Comparison of ENCODE assay signal across 13 cellular contexts in the genomic region with DNA sequence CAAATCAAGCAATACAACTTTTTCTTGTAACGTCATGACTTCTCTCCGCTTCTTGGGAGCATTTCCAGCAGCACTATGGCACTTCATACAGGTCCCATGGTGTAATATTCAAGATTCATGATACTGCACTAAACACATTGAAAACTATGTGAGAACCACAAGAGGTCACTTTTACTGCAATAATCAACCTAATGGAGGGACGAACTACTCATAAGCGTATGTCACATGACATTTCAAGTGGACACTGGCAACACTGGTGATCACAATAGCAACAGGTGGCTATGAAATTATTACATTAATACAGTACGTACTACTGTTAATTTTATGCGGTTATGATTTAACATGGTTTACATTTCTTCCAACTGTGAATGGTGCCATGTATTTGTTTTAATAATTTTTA.
A peak's percentile ranks its signal among the peaks of the same experiment; 100 is the strongest.
DNase-seq lines count a peak whose midpoint lies in the region; ATAC-seq, FAIRE-seq and TF ChIP-seq lines count a peak whose summit lies in the region.
"Had no signal": no experiment of that assay in that cellular context is flagged by ENCODE, and none has a peak within 500 bp of the region (broad histone marks: within the 10 kb centered on the region; RNA-seq: fewer than 3 reads in every experiment).

No MANE protein-coding gene starts in this region.

- dilution Hi-C loops in endothelial cell of umbilical vein (cut with MboI; ENCODE audit: extremely low pct_ligation_motif_present, low sequenced_read_pairs) = no loop called here

- H3K9me1 ChIP-seq in endothelial cell of umbilical vein (replicated peaks; ENCODE audit: control insufficient read depth, extremely low read depth, insufficient read depth, low read length) = no peaks in the 10 kb centered on the region

- no peak overlapping the region for H2AFZ ChIP-seq in endothelial cell of umbilical vein (ENCODE audit: low read depth, low read length)

- no peaks in the 10 kb centered on the region for H3K36me3 Mint-ChIP-seq in activated CD4-positive, alpha-beta T cell treated with anti-CD3 and anti-CD28 coated beads, Interleukin-2, amount 10 ng/mL, durations not matched to agents 24 days and 14 days (ENCODE audit: low read depth)

- no peaks in the 10 kb centered on the region for H3K4me1 ChIP-seq in endothelial cell of umbilical vein (ENCODE audit: control insufficient read depth, extremely low read depth, insufficient read depth, low read length)
- H3K4me1 ChIP-seq: SJSA1, tibial nerve had no signal

- H4K20me1 ChIP-seq in endothelial cell of umbilical vein (replicated peaks; ENCODE audit: control insufficient read depth, extremely low read depth, insufficient read depth, low read length) = no peaks in the 10 kb centered on the region

- H3K36me3 ChIP-seq in endothelial cell of umbilical vein (ENCODE audit: control insufficient read depth in 2 of 2, extremely low read depth in 1 of 2, insufficient read depth in 2 of 2, low read length in 2 of 2) = no peaks in the 10 kb centered on the region
- H3K36me3 ChIP-seq: SJSA1 had no signal

- no peak overlapping the region for H3K27ac ChIP-seq in endothelial cell of umbilical vein (ENCODE audit: insufficient read depth, low read depth, low read length)
- H3K27ac ChIP-seq: SJSA1, tibial nerve had no signal

- no peaks in the 10 kb centered on the region for H3K9me3 ChIP-seq in endothelial cell of umbilical vein (replicated peaks; ENCODE audit: control insufficient read depth, insufficient read depth, low read length)
- H3K9me3 ChIP-seq: SJSA1, tibial nerve had no signal

- ATAC-seq in Right ventricle myocardium inferior (peak; percentile 76), GM21381 (IDR thresholded peaks at IDR 0.05; ENCODE audit: unreplicated experiment) (no peak)

- CTCF ChIA-PET in endothelial cell of umbilical vein (lab: Charles Lee) = interaction anchor here (1.2 kb wide), 1 partner anchor 105 kb away, joined by 4 read pairs; no protein-coding TSS in a partner anchor

- POLR2A ChIA-PET in endothelial cell of umbilical vein (lab: Charles Lee) = no interaction called here

- H3K9ac ChIP-seq in endothelial cell of umbilical vein (replicated peaks; ENCODE audit: extremely low read depth, insufficient read depth, low read length) = no peak overlapping the region

- peaks cover 5% of the 10 kb centered on the region for H3K27me3 Mint-ChIP-seq in activated CD4-positive, alpha-beta T cell treated with anti-CD3 and anti-CD28 coated beads, Interleukin-2, amount 10 ng/mL, durations not matched to agents 24 days and 14 days

- FAIRE-seq in endothelial cell of umbilical vein (lab: Jason Lieb, UNC) = no peak

- no peak overlapping the region for H3K4me3 Mint-ChIP-seq in activated CD4-positive, alpha-beta T cell treated with anti-CD3 and anti-CD28 coated beads, Interleukin-2, amount 10 ng/mL, durations not matched to agents 24 days and 14 days
- H3K4me3 Mint-ChIP-seq: neural crest cell had no signal

- no peak overlapping the region for H3K27ac Mint-ChIP-seq in activated CD4-positive, alpha-beta T cell treated with anti-CD3 and anti-CD28 coated beads, Interleukin-2, amount 10 ng/mL, durations not matched to agents 24 days and 14 days

- no peaks in the 10 kb centered on the region for H3K4me1 Mint-ChIP-seq in activated CD4-positive, alpha-beta T cell treated with anti-CD3 and anti-CD28 coated beads, Interleukin-2, amount 10 ng/mL, durations not matched to agents 24 days and 14 days
- H3K4me1 Mint-ChIP-seq: neural crest cell had no signal

- no peak for TF ChIP-seq POLR2A in endothelial cell of umbilical vein (IDR thresholded peaks at IDR 0.05; ENCODE audit: low read depth, low read length)

- no peaks in the 10 kb centered on the region for H3K27me3 ChIP-seq in endothelial cell of umbilical vein (ENCODE audit: control insufficient read depth in 2 of 2, insufficient read depth in 2 of 2, low read length in 2 of 2)
- H3K27me3 ChIP-seq: SJSA1, tibial nerve had no signal

- no peak overlapping the region for H3K4me2 ChIP-seq in endothelial cell of umbilical vein (ENCODE audit: insufficient read depth, low read length)

- DNase-seq in Right ventricle myocardium inferior (ENCODE audit: missing footprints) (no peak), cardiac septum (ENCODE audit: low spot score) (no peak), endothelial cell of umbilical vein (ENCODE audit: low read depth, low spot score) (peak; percentile 45), left kidney (ENCODE audit: low read depth, low spot score) (peak; percentile 6), NCI-H82 treated with DMSO at 0.1 percent for 48 hours (lab: John Stamatoyannopoulos, UW; ENCODE audit: unreplicated experiment) (no peak), MV-4-11 (lab: John Stamatoyannopoulos, UW) (no peak)
- DNase-seq in activated CD4-positive, alpha-beta T cell treated with anti-CD3 and anti-CD28 coated beads, Interleukin-2, amount 10 ng/mL, durations not matched to agents 24 days and 14 days = no peak
- DNase-seq: NCI-H1417 treated with DMSO at 0.1 percent for 48 hours, NCI-H774 had no signal

- TF ChIP-seq CTCF in endothelial cell of umbilical vein (IDR thresholded peaks at IDR 0.05; ENCODE audit: extremely low read depth in 1 of 2, insufficient read depth in 1 of 2, low read depth in 1 of 2, low read length in 2 of 2) = no peak

- intact Hi-C loops in Right ventricle myocardium inferior (cut with DNase I) (loop anchor here (1.0 to 5.0 kb wide), 2 partner anchors 86 to 104 kb away; partner anchors contain the start of gene RNF130), cardiac septum (cut with DNase I) (loop anchor here (10.0 kb wide), 1 partner anchor 108 kb away; no protein-coding TSS in a partner anchor), endothelial cell of umbilical vein (cut with micrococcal nuclease) (loop anchor here (1.0 to 5.0 kb wide), 2 partner anchors 86 to 104 kb away; partner anchors contain the start of gene RNF130)
- intact Hi-C loops in activated CD4-positive, alpha-beta T cell treated with anti-CD3 and anti-CD28 coated beads, Interleukin-2, amount 10 ng/mL, durations not matched to agents 24 days and 14 days (cut with micrococcal nuclease) = no loop called here

- H3K4me3 ChIP-seq in endothelial cell of umbilical vein (replicated peaks in 1 of 3; ENCODE audit: insufficient read depth in 1 of 3, low read depth in 1 of 3, low read length in 3 of 3) = no peak overlapping the region
- H3K4me3 ChIP-seq: SJSA1, tibial nerve had no signal

- no TSS peak for BruUV-seq in endothelial cell of umbilical vein (replicated peaks; lab: Mats Ljungman, UMichigan)

- no peaks in the 10 kb centered on the region for H3K79me2 ChIP-seq in endothelial cell of umbilical vein (ENCODE audit: control insufficient read depth, insufficient read depth, low read length)

- H3K9me3 Mint-ChIP-seq in activated CD4-positive, alpha-beta T cell treated with anti-CD3 and anti-CD28 coated beads, Interleukin-2, amount 10 ng/mL, durations not matched to agents 24 days and 14 days = peaks cover 7% of the 10 kb centered on the region

TF ChIP-seq in endothelial cell of umbilical vein, 7 proteins besides CTCF, POLR2A, EP300 and RAD21:
- no peak for TF ChIP-seq EZH2 (IDR thresholded peaks at IDR 0.05; ENCODE audit: borderline replicate concordance, low read depth, low read length, severe bottlenecking)
- TF ChIP-seq, protein P1, sequence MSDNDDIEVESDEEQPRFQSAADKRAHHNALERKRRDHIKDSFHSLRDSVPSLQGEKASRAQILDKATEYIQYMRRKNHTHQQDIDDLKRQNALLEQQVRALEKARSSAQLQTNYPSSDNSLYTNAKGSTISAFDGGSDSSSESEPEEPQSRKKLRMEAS (IDR thresholded peaks at IDR 0.05; ENCODE audit: insufficient read depth, insufficient read length) = no peak
- no peak for TF ChIP-seq MYC (IDR thresholded peaks at IDR 0.05; ENCODE audit: low read depth, low read length)
- TF ChIP-seq FOS (IDR thresholded peaks at IDR 0.05; ENCODE audit: borderline replicate concordance, insufficient read depth, low read length) = no peak
- TF ChIP-seq JUN (IDR thresholded peaks at IDR 0.05; ENCODE audit: borderline replicate concordance, insufficient read depth, insufficient read length, low read depth) = no peak
- no peak for TF ChIP-seq POLR2AphosphoS5 (IDR thresholded peaks at IDR 0.05; ENCODE audit: insufficient read depth, low read depth, low read length)
- TF ChIP-seq GATA2 (IDR thresholded peaks at IDR 0.05; ENCODE audit: insufficient read depth, insufficient read length, low read depth, low read length) = no peak

Comparison
In these comparisons a context has a peak if more than half of its experiments do, and no peak if none do; other contexts are left out.
1. DNase-seq: peak in endothelial cell of umbilical vein (single experiment) and left kidney (single experiment); none in Right ventricle myocardium inferior (single experiment), cardiac septum (single experiment), activated CD4-positive, alpha-beta T cell treated with anti-CD3 and anti-CD28 coated beads, Interleukin-2, amount 10 ng/mL, durations not matched to agents 24 days and 14 days (single experiment), NCI-H82 treated with DMSO at 0.1 percent for 48 hours (single experiment) and MV-4-11 (single experiment).